ENCODE assay signal across 8 cellular contexts in the genomic region with DNA sequence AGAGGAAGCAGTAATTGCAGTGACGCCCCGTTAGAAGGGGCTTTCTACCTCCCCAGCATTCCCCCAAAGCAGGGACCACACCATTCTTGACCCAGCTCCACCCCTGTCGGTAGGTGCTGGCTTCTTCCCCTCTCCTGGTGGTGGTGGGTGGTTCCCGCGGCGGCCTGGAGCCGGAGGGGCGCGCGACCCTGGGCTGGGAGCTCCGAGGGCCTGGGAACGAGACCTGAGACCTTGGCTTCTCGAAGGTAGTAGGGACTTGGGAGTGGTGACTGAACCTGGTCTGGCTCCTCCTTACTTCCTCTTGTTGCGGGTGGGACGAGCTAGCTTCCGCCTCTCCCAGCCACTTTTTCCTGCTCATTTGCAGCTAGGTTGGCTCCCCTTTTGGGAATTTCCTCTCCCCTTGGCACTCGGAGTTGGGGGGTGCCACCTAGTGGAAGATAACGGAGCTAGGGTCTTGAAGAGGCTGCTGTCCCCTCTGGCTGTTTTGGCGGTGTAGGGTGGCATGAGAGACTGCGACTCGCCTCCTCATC. TPM values are rescaled to one million over a fixed set of nuclear protein-coding genes. Genes with fewer than 3 reads are reported as not detected.
DNase-seq lines count a peak whose midpoint lies in the region; ATAC-seq, FAIRE-seq and TF ChIP-seq lines count a peak whose summit lies in the region.

No MANE protein-coding gene starts in this region.

- no peak for FAIRE-seq in small intestine (lab: Jason Lieb, UNC)

- intact Hi-C loops in CD14-positive monocyte (cut with micrococcal nuclease), result loop anchor here in 1 of 2 donors (2.0 to 5.0 kb wide), 4 partner anchors 21 to 143 kb away; partner anchors contain the start of genes SLC25A39 and UBTF

- ATAC-seq in GM19372 (IDR thresholded peaks at IDR 0.05; ENCODE audit: low read depth, unreplicated experiment) (peak; percentile 7), GM18870 (IDR thresholded peaks at IDR 0.05; ENCODE audit: unreplicated experiment) (no peak)

- H3K27ac Mint-ChIP-seq in CD14-positive monocyte (peak overlapping the region; percentile 93 to 99 (median 98)), chondrocyte (ENCODE audit: unreplicated experiment) (peak overlapping the region; percentile 88)
- H3K27ac Mint-ChIP-seq in T-helper 1 cell treated with Interleukin-12 subunit alpha and Interleukin-12 subunit beta and Interleukin-4 antibody, amounts not matched to agents 30 μg/mL and 1 μg/mL, for 36 hours, result peak overlapping the region; percentile 33

- peak overlapping the region; percentile 78 to 89 for H3K27ac ChIP-seq in small intestine (ENCODE audit: low read depth in 1 of 2, low read length in 1 of 2)

- DNase-seq in CD14-positive monocyte (ENCODE audit: low spot score) (peak; percentile 71), MV-4-11 (lab: John Stamatoyannopoulos, UW) (peak; percentile 57), chondrocyte (ENCODE audit: low spot score) (no peak), islet precursor cell (peak; percentile 85), small intestine (peak; percentile 58)

- H3K4me3 ChIP-seq in small intestine (ENCODE audit: low read depth in 1 of 2, low read length in 2 of 2), result peak overlapping the region; percentile 52 to 84

- no peaks in the 10 kb centered on the region for H3K9me3 ChIP-seq in small intestine (ENCODE audit: control insufficient read depth, low read depth)

- peaks cover 0 to 4% of the 10 kb centered on the region in 2 donors for H3K4me1 ChIP-seq in small intestine (ENCODE audit: control insufficient read depth in 2 of 2, insufficient read depth in 1 of 2, low read depth in 1 of 2, low read length in 1 of 2)

- H3K36me3 Mint-ChIP-seq in CD14-positive monocyte (peaks cover 27 to 30% of the 10 kb centered on the region in 2 donors), chondrocyte (ENCODE audit: low read depth) (no peaks in the 10 kb centered on the region)
- no peaks in the 10 kb centered on the region for H3K36me3 Mint-ChIP-seq in T-helper 1 cell treated with Interleukin-12 subunit alpha and Interleukin-12 subunit beta and Interleukin-4 antibody, amounts not matched to agents 30 μg/mL and 1 μg/mL, for 36 hours (ENCODE audit: low read depth)

- H3K9me3 Mint-ChIP-seq in CD14-positive monocyte, result peaks cover 0 to 7% (median 2%) of the 10 kb centered on the region in 7 donors
- no peaks in the 10 kb centered on the region for H3K9me3 Mint-ChIP-seq in T-helper 1 cell treated with Interleukin-12 subunit alpha and Interleukin-12 subunit beta and Interleukin-4 antibody, amounts not matched to agents 30 μg/mL and 1 μg/mL, for 36 hours
- H3K9me3 Mint-ChIP-seq in chondrocyte (ENCODE audit: low read depth), result no peaks in the 10 kb centered on the region

- peak overlapping the region; percentile 96 to 99 for H3K4me3 Mint-ChIP-seq in CD14-positive monocyte
- H3K4me3 Mint-ChIP-seq in T-helper 1 cell treated with Interleukin-12 subunit alpha and Interleukin-12 subunit beta and Interleukin-4 antibody, amounts not matched to agents 30 μg/mL and 1 μg/mL, for 36 hours, result peak overlapping the region; percentile 94
- peak overlapping the region; percentile 92 for H3K4me3 Mint-ChIP-seq in chondrocyte (ENCODE audit: unreplicated experiment)

- H3K27me3 Mint-ChIP-seq in CD14-positive monocyte (ENCODE audit: low read depth in 3 of 3), result peaks cover 0 to 2% (median 0%) of the 10 kb centered on the region in 3 donors
- H3K27me3 Mint-ChIP-seq in T-helper 1 cell treated with Interleukin-12 subunit alpha and Interleukin-12 subunit beta and Interleukin-4 antibody, amounts not matched to agents 30 μg/mL and 1 μg/mL, for 36 hours (ENCODE audit: low read depth), result peaks cover 12% of the 10 kb centered on the region
- peaks cover 7% of the 10 kb centered on the region for H3K27me3 Mint-ChIP-seq in chondrocyte (ENCODE audit: low read depth)

- no peaks in the 10 kb centered on the region for H3K36me3 ChIP-seq in small intestine (ENCODE audit: control insufficient read depth in 2 of 2, insufficient read depth in 2 of 2, low read length in 2 of 2)

- TF ChIP-seq CTCF in CD14-positive monocyte (IDR thresholded peaks at IDR 0.05), result peak; percentile 77
- peak; percentile 77 for TF ChIP-seq CTCF in chondrocyte (IDR thresholded peaks at IDR 0.05)

- no peaks in the 10 kb centered on the region for H3K27me3 ChIP-seq in small intestine (ENCODE audit: control insufficient read depth in 2 of 2, insufficient read depth in 2 of 2, low read length in 2 of 2)

- peaks cover 64% of the 10 kb centered on the region for H3K4me1 Mint-ChIP-seq in CD14-positive monocyte
- peaks cover 20% of the 10 kb centered on the region for H3K4me1 Mint-ChIP-seq in T-helper 1 cell treated with Interleukin-12 subunit alpha and Interleukin-12 subunit beta and Interleukin-4 antibody, amounts not matched to agents 30 μg/mL and 1 μg/mL, for 36 hours (ENCODE audit: low read depth)
- H3K4me1 Mint-ChIP-seq in chondrocyte (ENCODE audit: low read depth), result peaks cover 14% of the 10 kb centered on the region

- 1 to 2% (median 2%) methylated on average over 14 to 21 of the region's 21 CpGs for WGBS in small intestine, 3 donors

RNA-seq across cellular contexts. Expression of gene GRN, which starts 0.5 kb away (rescaled TPM):
- polyA plus RNA-seq in CD14-positive monocyte (1,000 to 10,000 TPM; 1,303 to 1,960 TPM), small intestine (100 to 1,000 TPM in 1 of 3 donors, 10 to 100 TPM in 2; 82.3 to 137 (median 85.9) TPM)
- 340 to 401 TPM (median 342 TPM) in 3 replicates for total RNA-seq in chondrocyte

RNA-seq across cellular contexts. Expression of gene FAM171A2, which starts 18.1 kb away (rescaled TPM):
- polyA plus RNA-seq in CD14-positive monocyte (not detected), small intestine (under 1 TPM in 1 of 3 donors, not detected in 2; 0.87 TPM)
- 14.8 to 20.6 TPM (median 18.6 TPM) in 3 replicates for total RNA-seq in chondrocyte

RNA-seq across cellular contexts. Expression of gene SLC25A39, which starts 20.9 kb away (rescaled TPM):
- polyA plus RNA-seq in CD14-positive monocyte, result 10 to 100 TPM; 64.0 to 64.5 TPM
- 78.6 to 95.5 TPM (median 84.1 TPM) in 3 replicates for total RNA-seq in chondrocyte
- polyA plus RNA-seq in small intestine, result 100 to 1,000 TPM; 126 to 165 (median 153) TPM

RNA-seq across cellular contexts. Expression of gene RUNDC3A, which starts 37.2 kb away (rescaled TPM):
- polyA plus RNA-seq in CD14-positive monocyte (under 1 TPM in 1 of 2 donors, not detected in 1; 0.22 TPM), small intestine (1 to 10 TPM; 1.1 to 6.4 (median 1.1) TPM)
- 0.40 to 0.77 TPM (median 0.77 TPM) in 3 replicates for total RNA-seq in chondrocyte

RNA-seq across cellular contexts. Expression of gene ITGA2B, which starts 43.9 kb away (rescaled TPM):
- polyA plus RNA-seq in CD14-positive monocyte (1 to 10 TPM; 1.1 to 1.2 TPM), small intestine (under 1 TPM in 2 of 3 donors, not detected in 1; 0.27 to 0.31 TPM)
- total RNA-seq in chondrocyte, result 1.7 to 2.2 TPM (median 2.0 TPM) in 3 replicates

Comparison
In these comparisons a context has a peak if more than half of its experiments do, and no peak if none do; other contexts are left out.
1. H3K27ac Mint-ChIP-seq: peak in every context shown above with its lines; median percentile 98 in CD14-positive monocyte; 88 in chondrocyte; 33 in T-helper 1 cell treated with Interleukin-12 subunit alpha and Interleukin-12 subunit beta and Interleukin-4 antibody, amounts not matched to agents 30 μg/mL and 1 μg/mL, for 36 hours.
2. RNA of gene GRN, which starts 0.5 kb away (polyA plus RNA-seq): 1,303 to 1,960 TPM in CD14-positive monocyte; 82.3 to 137 TPM in small intestine; every median in the first group is over 4 times any median in the second.
3. Peak in every context shown above with its lines, with median percentiles within 50 percentile points of each other: H3K4me3 Mint-ChIP-seq.